ENCODE assay signal across 22 cellular contexts in genomic region chr15:25844542-25844941, GRCh38. TPM values are rescaled to one million over a fixed set of nuclear protein-coding genes. Genes with fewer than 3 reads are reported as not detected.
A peak's percentile ranks its signal among the peaks of the same experiment; 100 is the strongest.
DNase-seq lines count a peak whose midpoint lies in the region; ATAC-seq lines count a peak whose summit lies in the region.
"Had no signal": no experiment of that assay in that cellular context is flagged by ENCODE, and none has a peak within 500 bp of the region (broad histone marks: within the 10 kb centered on the region; RNA-seq: fewer than 3 reads in every experiment).

No MANE protein-coding gene starts in this region.

- no peaks in the 10 kb centered on the region for H3K36me3 ChIP-seq in aorta (ENCODE audit: control insufficient read depth in 1 of 2, insufficient read depth in 2 of 2, low read length in 1 of 2)
- H3K36me3 ChIP-seq: adrenal gland, prostate gland had no signal

- DNase-seq in stimulated activated naive CD8-positive, alpha-beta T cell treated with anti-CD3 and anti-CD28 coated beads, Interleukin-15, amount 100 ng/mL, for 72 hours: no peak
- DNase-seq in activated naive CD8-positive, alpha-beta T cell treated with anti-CD3 and anti-CD28 coated beads for 36 hours: no peak
- no peak for DNase-seq in immature natural killer cell
- no peak for DNase-seq in aorta
- DNase-seq in activated effector memory CD4-positive, alpha-beta T cell treated with anti-CD3 and anti-CD28 coated beads, Interleukin-2, amount 50 U/mL, for 16 hours: no peak
- DNase-seq in NCI-H187 treated with DMSO at 0.1 percent for 48 hours (lab: John Stamatoyannopoulos, UW): no peak
- DNase-seq: activated CD4-positive, CD25-positive, alpha-beta regulatory T cell; adrenal gland; midbrain; NCI-H1092 treated with DMSO at 0.1 percent for 48 hours; NCI-H2029; NCI-H2227 treated with DMSO at 0.1 percent for 48 hours; NCI-H748 treated with DMSO at 0.1 percent for 48 hours; SK-N-SH; T-helper 9 cell; trophoblast cell had no signal

- peaks cover 32% of the 10 kb centered on the region for H3K36me3 Mint-ChIP-seq in stimulated activated naive CD8-positive, alpha-beta T cell treated with anti-CD3 and anti-CD28 coated beads, Interleukin-15, Interleukin-2, amounts not matched to agents 100 ng/mL and 50 ng/mL, for 24 hours (ENCODE audit: low read depth)
- peaks cover 34% of the 10 kb centered on the region for H3K36me3 Mint-ChIP-seq in activated naive CD8-positive, alpha-beta T cell treated with anti-CD3 and anti-CD28 coated beads for 36 hours
- H3K36me3 Mint-ChIP-seq in immature natural killer cell: peaks cover 0 to 3% (median 0%) of the 10 kb centered on the region in 3 donors
- H3K36me3 Mint-ChIP-seq: IgD-negative memory B cell had no signal

- no peak overlapping the region for H3K4me3 Mint-ChIP-seq in stimulated activated naive CD8-positive, alpha-beta T cell treated with anti-CD3 and anti-CD28 coated beads, Interleukin-15, Interleukin-2, amounts not matched to agents 100 ng/mL and 50 ng/mL, for 24 hours
- H3K4me3 Mint-ChIP-seq in stimulated activated naive CD8-positive, alpha-beta T cell treated with anti-CD3 and anti-CD28 coated beads, Interleukin-15, amount 100 ng/mL, for 72 hours: no peak overlapping the region
- H3K4me3 Mint-ChIP-seq in activated naive CD8-positive, alpha-beta T cell treated with anti-CD3 and anti-CD28 coated beads for 36 hours: no peak overlapping the region
- H3K4me3 Mint-ChIP-seq in immature natural killer cell: peak overlapping the region; percentile 71 to 88 (median 77)
- H3K4me3 Mint-ChIP-seq: CD14-positive monocyte had no signal

- peaks cover 0 to 12% of the 10 kb centered on the region in 2 donors for H3K4me1 ChIP-seq in aorta (ENCODE audit: control insufficient read depth in 1 of 2, insufficient read depth in 2 of 2, low read length in 2 of 2)

- WGBS in aorta, 2 donors: 33% methylated on average over 6 of the region's 6 CpGs

- peak overlapping the region; percentile 97 for H3K27ac Mint-ChIP-seq in stimulated activated naive CD8-positive, alpha-beta T cell treated with anti-CD3 and anti-CD28 coated beads, Interleukin-15, Interleukin-2, amounts not matched to agents 100 ng/mL and 50 ng/mL, for 24 hours
- H3K27ac Mint-ChIP-seq in stimulated activated naive CD8-positive, alpha-beta T cell treated with anti-CD3 and anti-CD28 coated beads, Interleukin-15, amount 100 ng/mL, for 72 hours: no peak overlapping the region
- peak overlapping the region; percentile 99 for H3K27ac Mint-ChIP-seq in activated naive CD8-positive, alpha-beta T cell treated with anti-CD3 and anti-CD28 coated beads for 36 hours
- H3K27ac Mint-ChIP-seq in immature natural killer cell: peak overlapping the region; percentile 86 to 99 (median 94)

- no peak for ATAC-seq in stimulated activated naive CD8-positive, alpha-beta T cell treated with anti-CD3 and anti-CD28 coated beads, Interleukin-15, amount 100 ng/mL, for 72 hours
- ATAC-seq in aorta (ENCODE audit: low FRiP score) (peak; percentile 28), GM18870 (IDR thresholded peaks at IDR 0.05; ENCODE audit: unreplicated experiment) (no peak)

- H3K27me3 ChIP-seq in aorta (ENCODE audit: control insufficient read depth in 1 of 2, insufficient read depth in 2 of 2, low read length in 1 of 2): no peaks in the 10 kb centered on the region
- H3K27me3 ChIP-seq: adrenal gland had no signal

- peak overlapping the region in 1 of 2 donors; percentile 72 for H3K27ac ChIP-seq in aorta (ENCODE audit: low read depth in 1 of 2, low read length in 2 of 2)
- H3K27ac ChIP-seq: prostate gland had no signal

- peaks cover 88% of the 10 kb centered on the region for H3K4me1 Mint-ChIP-seq in stimulated activated naive CD8-positive, alpha-beta T cell treated with anti-CD3 and anti-CD28 coated beads, Interleukin-15, Interleukin-2, amounts not matched to agents 100 ng/mL and 50 ng/mL, for 24 hours (ENCODE audit: low read depth)
- peaks cover 83% of the 10 kb centered on the region for H3K4me1 Mint-ChIP-seq in stimulated activated naive CD8-positive, alpha-beta T cell treated with anti-CD3 and anti-CD28 coated beads, Interleukin-15, amount 100 ng/mL, for 72 hours
- H3K4me1 Mint-ChIP-seq in activated naive CD8-positive, alpha-beta T cell treated with anti-CD3 and anti-CD28 coated beads for 36 hours: peaks cover 67% of the 10 kb centered on the region
- peaks cover 79 to 94% of the 10 kb centered on the region in 2 donors for H3K4me1 Mint-ChIP-seq in immature natural killer cell

- no peaks in the 10 kb centered on the region for H3K9me3 ChIP-seq in aorta (ENCODE audit: control insufficient read depth, low read length)
- H3K9me3 ChIP-seq: adrenal gland, prostate gland, SK-N-SH had no signal

- intact Hi-C loops in aorta (cut with DNase I): loop anchor here in 1 of 2 donors (10.0 kb wide), 1 partner anchor 60 kb away; no protein-coding TSS in a partner anchor

- no peaks in the 10 kb centered on the region for H3K9me3 Mint-ChIP-seq in stimulated activated naive CD8-positive, alpha-beta T cell treated with anti-CD3 and anti-CD28 coated beads, Interleukin-15, Interleukin-2, amounts not matched to agents 100 ng/mL and 50 ng/mL, for 24 hours
- H3K9me3 Mint-ChIP-seq in stimulated activated naive CD8-positive, alpha-beta T cell treated with anti-CD3 and anti-CD28 coated beads, Interleukin-15, amount 100 ng/mL, for 72 hours: no peaks in the 10 kb centered on the region
- H3K9me3 Mint-ChIP-seq in activated naive CD8-positive, alpha-beta T cell treated with anti-CD3 and anti-CD28 coated beads for 36 hours: no peaks in the 10 kb centered on the region
- no peaks in the 10 kb centered on the region for H3K9me3 Mint-ChIP-seq in immature natural killer cell
- H3K9me3 Mint-ChIP-seq: CD14-positive monocyte had no signal

- no peak overlapping the region for H3K4me3 ChIP-seq in aorta (ENCODE audit: low read length in 2 of 2)
- H3K4me3 ChIP-seq: adrenal gland, prostate gland had no signal

- H3K27me3 Mint-ChIP-seq in stimulated activated naive CD8-positive, alpha-beta T cell treated with anti-CD3 and anti-CD28 coated beads, Interleukin-15, Interleukin-2, amounts not matched to agents 100 ng/mL and 50 ng/mL, for 24 hours: no peaks in the 10 kb centered on the region
- H3K27me3 Mint-ChIP-seq in stimulated activated naive CD8-positive, alpha-beta T cell treated with anti-CD3 and anti-CD28 coated beads, Interleukin-15, amount 100 ng/mL, for 72 hours: no peaks in the 10 kb centered on the region
- H3K27me3 Mint-ChIP-seq in activated naive CD8-positive, alpha-beta T cell treated with anti-CD3 and anti-CD28 coated beads for 36 hours: no peaks in the 10 kb centered on the region
- H3K27me3 Mint-ChIP-seq in immature natural killer cell (ENCODE audit: low read depth in 3 of 3): peaks cover 2 to 5% (median 2%) of the 10 kb centered on the region in 3 donors

RNA-seq across cellular contexts. Expression of gene ATP10A, which starts 18.6 kb away (rescaled TPM):
- 10 to 100 TPM; 23.9 to 26.8 TPM for total RNA-seq in activated naive CD8-positive, alpha-beta T cell treated with anti-CD3 and anti-CD28 coated beads for 36 hours
- polyA plus RNA-seq in immature natural killer cell (10 to 100 TPM in 1 of 3 donors, 1 to 10 TPM in 2; 2.4 to 17.4 (median 7.3) TPM), aorta (10 to 100 TPM in 1 of 2 donors, 1 to 10 TPM in 1; 3.6 to 24.4 TPM)
- total RNA-seq in aorta: 10 to 100 TPM; 19.9 to 55.0 TPM
- polyA plus RNA-seq: keratinocyte, SK-N-SH had no signal

Comparison
In these comparisons a context has a peak if more than half of its experiments do, and no peak if none do; other contexts are left out.
1. H3K27ac Mint-ChIP-seq: peak in stimulated activated naive CD8-positive, alpha-beta T cell treated with anti-CD3 and anti-CD28 coated beads, Interleukin-15, Interleukin-2, amounts not matched to agents 100 ng/mL and 50 ng/mL, for 24 hours (single experiment), activated naive CD8-positive, alpha-beta T cell treated with anti-CD3 and anti-CD28 coated beads for 36 hours (single experiment) and immature natural killer cell (6 of 6); none in stimulated activated naive CD8-positive, alpha-beta T cell treated with anti-CD3 and anti-CD28 coated beads, Interleukin-15, amount 100 ng/mL, for 72 hours (0 of 2).
2. H3K4me3 Mint-ChIP-seq: peak in immature natural killer cell (5 of 5); none in stimulated activated naive CD8-positive, alpha-beta T cell treated with anti-CD3 and anti-CD28 coated beads, Interleukin-15, Interleukin-2, amounts not matched to agents 100 ng/mL and 50 ng/mL, for 24 hours (single experiment), stimulated activated naive CD8-positive, alpha-beta T cell treated with anti-CD3 and anti-CD28 coated beads, Interleukin-15, amount 100 ng/mL, for 72 hours (0 of 2) and activated naive CD8-positive, alpha-beta T cell treated with anti-CD3 and anti-CD28 coated beads for 36 hours (single experiment).